ENCODE assay signal across 9 cellular contexts in genomic region chr9:96217358-96217755, GRCh38.
DNase-seq lines count a peak whose midpoint lies in the region; ATAC-seq, FAIRE-seq and TF ChIP-seq lines count a peak whose summit lies in the region.
"Had no signal": no experiment of that assay in that cellular context is flagged by ENCODE, and none has a peak within 500 bp of the region (broad histone marks: within the 10 kb centered on the region; RNA-seq: fewer than 3 reads in every experiment).

No MANE protein-coding gene starts in this region.

- H3K4me1 Mint-ChIP-seq in nephron: peaks cover 36% of the 10 kb centered on the region

- peaks cover 13% of the 10 kb centered on the region for H3K9me3 Mint-ChIP-seq in nephron

- H3K4me3 Mint-ChIP-seq in nephron: peak overlapping the region; percentile 74 to 78 (median 74)

- FAIRE-seq in RCC 7860 (lab: Jason Lieb, UNC): no peak
- FAIRE-seq: bronchial epithelial cell had no signal

- H3K27ac Mint-ChIP-seq in nephron: peak overlapping the region; percentile 85 to 90 (median 89)

- peaks cover 24% of the 10 kb centered on the region for H3K27me3 Mint-ChIP-seq in nephron (ENCODE audit: low read depth)

- TF ChIP-seq CTCF in 22Rv1 (IDR thresholded peaks at IDR 0.05) (no peak), fibroblast of villous mesenchyme (IDR thresholded peaks at IDR 0.05; ENCODE audit: insufficient read depth, low read depth, low read length) (no peak), nephron (IDR thresholded peaks at IDR 0.05; ENCODE audit: unreplicated experiment in 3 of 3) (no peak)

- no peak overlapping the region for H3K4me3 ChIP-seq in fibroblast of villous mesenchyme (ENCODE audit: low read depth, low read length)

- no peak for ATAC-seq in HG03280 (IDR thresholded peaks at IDR 0.05; ENCODE audit: unreplicated experiment)
- no peak for ATAC-seq in GM18502 (IDR thresholded peaks at IDR 0.05; ENCODE audit: poor library complexity, unreplicated experiment)

- peak; percentile 47 for DNase-seq in NCI-H69 (lab: John Stamatoyannopoulos, UW)
- DNase-seq in fibroblast of villous mesenchyme (ENCODE audit: low read depth): peak; percentile 93
- DNase-seq in RCC 7860 (ENCODE audit: low spot score): no peak
- DNase-seq in stimulated activated CD4-positive, alpha-beta T cell treated with anti-CD3 and anti-CD28 coated beads, Interleukin-4, amount 100 ng/mL, for 24 hours: no peak

- no peaks in the 10 kb centered on the region for H3K36me3 Mint-ChIP-seq in nephron (ENCODE audit: low read depth)

- peak overlapping the region; percentile 53; the same call in 1 of the 2 replicates for H3K27ac ChIP-seq in 22Rv1

Comparison
In these comparisons a context has a peak if more than half of its experiments do, and no peak if none do; other contexts are left out.
1. DNase-seq: peak in NCI-H69 (single experiment) and fibroblast of villous mesenchyme (single experiment); none in RCC 7860 (single experiment) and stimulated activated CD4-positive, alpha-beta T cell treated with anti-CD3 and anti-CD28 coated beads, Interleukin-4, amount 100 ng/mL, for 24 hours (single experiment).